In genomic region chr1:153921803-153922075, GRCh38 we compare ENCODE assay signal across 8 cellular contexts. TPM values are rescaled to one million over a fixed set of nuclear protein-coding genes. Genes with fewer than 3 reads are reported as not detected.
DNase-seq lines count a peak whose midpoint lies in the region; FAIRE-seq and TF ChIP-seq lines count a peak whose summit lies in the region.

No MANE protein-coding gene starts in this region.

- H3K27ac ChIP-seq in trophoblast cell (ENCODE audit: low read depth, low read length): peak overlapping the region; percentile 72

- no peak for FAIRE-seq in GM19239 (lab: Jason Lieb, UNC)

- peak overlapping the region; percentile 8 for H3K18ac ChIP-seq in trophoblast cell (ENCODE audit: low read length)

- peak overlapping the region; percentile 81 for H3K4me3 Mint-ChIP-seq in activated naive CD4-positive, alpha-beta T cell treated with anti-CD3 and anti-CD28 coated beads for 36 hours

- H3K4me2 ChIP-seq in trophoblast cell (ENCODE audit: low read length): peak overlapping the region; percentile 86

- CTCF ChIA-PET in activated naive CD4-positive, alpha-beta T cell treated with anti-CD3 and anti-CD28 coated beads for 36 hours (lab: Charles Lee): interaction anchor here (0.7 to 1.9 kb wide), 7 partner anchors 23 to 124 kb away, joined by 3 to 12 read pairs (median 5); partner anchors contain the start of genes JTB and RAB13

- H3K79me1 ChIP-seq in trophoblast cell (ENCODE audit: low read length): peaks cover 14% of the 10 kb centered on the region

- H2BK5ac ChIP-seq in trophoblast cell (ENCODE audit: low read depth, low read length, poor library complexity): peak overlapping the region; percentile 27

- H3K4me3 ChIP-seq in WI38 (ENCODE audit: low read depth, low read length): peak overlapping the region; percentile 81
- H3K4me3 ChIP-seq in fibroblast of pulmonary artery (replicated peaks; ENCODE audit: low read depth, low read length): peak overlapping the region; percentile 78
- H3K4me3 ChIP-seq in trophoblast cell (ENCODE audit: low read depth, low read length): peak overlapping the region; percentile 93

- H3K4me1 ChIP-seq in trophoblast cell (ENCODE audit: control insufficient read depth in 1 of 2, insufficient read depth in 2 of 2, low read length in 2 of 2): peaks cover 8 to 9% of the 10 kb centered on the region in 2 experiments

- DNase-seq in activated naive CD4-positive, alpha-beta T cell treated with anti-CD3 and anti-CD28 coated beads for 36 hours: peak; percentile 26
- no peak for DNase-seq in activated naive CD4-positive, alpha-beta T cell treated with anti-CD3 and anti-CD28 coated beads, Interleukin-2, amount 50 U/mL, for 16 hours
- DNase-seq in fibroblast of pulmonary artery (ENCODE audit: low read depth) (no peak), trophoblast cell (peak in 1 of 2 donors; percentile 18), GM19239 (ENCODE audit: insufficient read length, low spot score) (no peak), germinal center (ENCODE audit: low spot score) (no peak), GF-D8 (lab: John Stamatoyannopoulos, UW) (no peak)

- no peak overlapping the region for H2BK120ac ChIP-seq in trophoblast cell (ENCODE audit: insufficient read depth, low read length, poor library complexity)

- no peaks in the 10 kb centered on the region for H3K9me3 Mint-ChIP-seq in activated naive CD4-positive, alpha-beta T cell treated with anti-CD3 and anti-CD28 coated beads for 36 hours

- H4K12ac ChIP-seq in trophoblast cell (ENCODE audit: low read depth, low read length): no peak overlapping the region

- peaks cover 21% of the 10 kb centered on the region for H3K79me2 ChIP-seq in trophoblast cell (ENCODE audit: control insufficient read depth, insufficient read depth, low read length, poor library complexity)

- no peaks in the 10 kb centered on the region for H3K27me3 Mint-ChIP-seq in activated naive CD4-positive, alpha-beta T cell treated with anti-CD3 and anti-CD28 coated beads for 36 hours (ENCODE audit: low read depth)

- no peak overlapping the region for H2BK12ac ChIP-seq in trophoblast cell (ENCODE audit: low read length)

- TF ChIP-seq CTCF in WI38 (IDR thresholded peaks at IDR 0.05; ENCODE audit: low read depth, low read length): no peak
- no peak for TF ChIP-seq CTCF in fibroblast of pulmonary artery (IDR thresholded peaks at IDR 0.05; ENCODE audit: low read length, missing control alignments)

- H3K23ac ChIP-seq in trophoblast cell (ENCODE audit: low read length): no peak overlapping the region

- H4K8ac ChIP-seq in trophoblast cell (ENCODE audit: low read depth, low read length): no peak overlapping the region

- intact Hi-C loops in activated naive CD4-positive, alpha-beta T cell treated with anti-CD3 and anti-CD28 coated beads for 36 hours (cut with micrococcal nuclease): loop anchor here (2.0 kb wide), 1 partner anchor 73 kb away; no protein-coding TSS in a partner anchor

- H3K36me3 ChIP-seq in trophoblast cell (ENCODE audit: control insufficient read depth in 1 of 2, insufficient read depth in 2 of 2, low read length in 2 of 2): peaks cover 0 to 4% of the 10 kb centered on the region in 2 experiments

- no peaks in the 10 kb centered on the region for H3K27me3 ChIP-seq in trophoblast cell (ENCODE audit: insufficient read depth, low read length)

- H3K4me1 Mint-ChIP-seq in activated naive CD4-positive, alpha-beta T cell treated with anti-CD3 and anti-CD28 coated beads for 36 hours (ENCODE audit: low read depth): peaks cover 47% of the 10 kb centered on the region

- no peaks in the 10 kb centered on the region for H3K9me3 ChIP-seq in trophoblast cell (ENCODE audit: insufficient read depth, low read depth, low read length)

- H3K9ac ChIP-seq in trophoblast cell (ENCODE audit: low read length): peak overlapping the region; percentile 59

- H4K91ac ChIP-seq in trophoblast cell (ENCODE audit: low read depth, low read length): peak overlapping the region; percentile 2

- WGBS in trophoblast cell (ENCODE audit: extremely low coverage, insufficient coverage, insufficient read length): no CpG with 5 or more reads among the region's 10 CpGs

- peak overlapping the region; percentile 2 for H2AFZ ChIP-seq in trophoblast cell (ENCODE audit: insufficient read depth, low read length, poor library complexity)

- no peak overlapping the region for H2AK5ac ChIP-seq in trophoblast cell (ENCODE audit: low read length)

- peak overlapping the region; percentile 83 for H3K27ac Mint-ChIP-seq in activated naive CD4-positive, alpha-beta T cell treated with anti-CD3 and anti-CD28 coated beads for 36 hours

- H3K14ac ChIP-seq in trophoblast cell (ENCODE audit: low read length): peak overlapping the region; percentile 31

- H3K36me3 Mint-ChIP-seq in activated naive CD4-positive, alpha-beta T cell treated with anti-CD3 and anti-CD28 coated beads for 36 hours (ENCODE audit: low read depth): peaks cover 3% of the 10 kb centered on the region

- peak overlapping the region; percentile 88 for H3K4ac ChIP-seq in trophoblast cell (ENCODE audit: low read depth, low read length)

RNA-seq across cellular contexts. Expression of gene GATAD2B, which starts 1.0 kb away (rescaled TPM):
- total RNA-seq in activated naive CD4-positive, alpha-beta T cell treated with anti-CD3 and anti-CD28 coated beads for 36 hours: 10 to 100 TPM; 69.0 to 70.2 TPM
- 22.8 and 23.4 TPM in 2 replicates for polyA plus RNA-seq in trophoblast cell (2013)

RNA-seq across cellular contexts. Expression of gene DENND4B, which starts 24.8 kb away (rescaled TPM):
- 100 to 1,000 TPM; 124 to 130 TPM for total RNA-seq in activated naive CD4-positive, alpha-beta T cell treated with anti-CD3 and anti-CD28 coated beads for 36 hours
- polyA plus RNA-seq in trophoblast cell (2013): 20.7 and 22.0 TPM in 2 replicates

RNA-seq across cellular contexts. Expression of gene CRTC2, which starts 36.7 kb away (rescaled TPM):
- total RNA-seq in activated naive CD4-positive, alpha-beta T cell treated with anti-CD3 and anti-CD28 coated beads for 36 hours: 10 to 100 TPM; 72.6 to 83.0 TPM
- polyA plus RNA-seq in trophoblast cell (2013): 37.4 and 41.0 TPM in 2 replicates

RNA-seq across cellular contexts. Expression of gene SLC39A1, which starts 41.6 kb away (rescaled TPM):
- total RNA-seq in activated naive CD4-positive, alpha-beta T cell treated with anti-CD3 and anti-CD28 coated beads for 36 hours: 10 to 100 TPM; 51.0 to 52.1 TPM
- 118 and 119 TPM in 2 replicates for polyA plus RNA-seq in trophoblast cell (2013)

RNA-seq across cellular contexts. Expression of gene CREB3L4, which starts 46.0 kb away (rescaled TPM):
- total RNA-seq in activated naive CD4-positive, alpha-beta T cell treated with anti-CD3 and anti-CD28 coated beads for 36 hours: 1 to 10 TPM; 5.6 to 7.4 TPM
- 7.7 and 8.0 TPM in 2 replicates for polyA plus RNA-seq in trophoblast cell (2013)
